ENCODE assay signal across 9 cellular contexts in genomic region chr14:39491134-39491541, GRCh38. TPM values are rescaled to one million over a fixed set of nuclear protein-coding genes. Genes with fewer than 3 reads are reported as not detected.
DNase-seq lines count a peak whose midpoint lies in the region; ATAC-seq and TF ChIP-seq lines count a peak whose summit lies in the region.
"Had no signal": no experiment of that assay in that cellular context is flagged by ENCODE, and none has a peak within 500 bp of the region (broad histone marks: within the 10 kb centered on the region; RNA-seq: fewer than 3 reads in every experiment).

No MANE protein-coding gene starts in this region.

- H3K4me1 ChIP-seq in endodermal cell (ENCODE audit: control insufficient read depth, insufficient read depth, low read length) (no peaks in the 10 kb centered on the region), parathyroid adenoma (no peaks in the 10 kb centered on the region)

- no peaks in the 10 kb centered on the region for H3K36me3 ChIP-seq in endodermal cell (ENCODE audit: control insufficient read depth, insufficient read depth, low read length)
- no peaks in the 10 kb centered on the region for H3K36me3 ChIP-seq in parathyroid adenoma (ENCODE audit: control insufficient read depth, insufficient read depth, low read length)

- H3K4me1 Mint-ChIP-seq in endodermal cell, result peaks cover 4% of the 10 kb centered on the region

- H2AFZ ChIP-seq in parathyroid adenoma, result peak overlapping the region; percentile 59

- H3K9ac ChIP-seq in endodermal cell (ENCODE audit: extremely low read depth, low read length, poor library complexity, severe bottlenecking) (no peak overlapping the region), parathyroid adenoma (no peak overlapping the region)

- H3K79me2 ChIP-seq in parathyroid adenoma, result no peaks in the 10 kb centered on the region

- no peak overlapping the region for H3K4me3 ChIP-seq in endodermal cell (ENCODE audit: low read length)
- no peak overlapping the region for H3K4me3 ChIP-seq in parathyroid adenoma (ENCODE audit: low read depth, low read length)

- TF ChIP-seq CTCF in GM20000 (IDR thresholded peaks at IDR 0.05; ENCODE audit: extremely low read depth, missing control alignments) (no peak), endodermal cell (conservative IDR thresholded peaks at IDR 0.05) (peak; percentile 78), parathyroid adenoma (IDR thresholded peaks at IDR 0.05) (peak; percentile 46)

- H3K27me3 ChIP-seq in endodermal cell (ENCODE audit: control insufficient read depth, insufficient read depth, low read length, poor library complexity, severe bottlenecking), result no peaks in the 10 kb centered on the region
- H3K27me3 ChIP-seq in parathyroid adenoma (ENCODE audit: control insufficient read depth, insufficient read depth, low read length), result no peaks in the 10 kb centered on the region

- H3K4me3 Mint-ChIP-seq in endodermal cell, result no peak overlapping the region
- H3K4me3 Mint-ChIP-seq: stimulated activated naive CD8-positive, alpha-beta T cell treated with anti-CD3 and anti-CD28 coated beads, Interleukin-15, Interleukin-2, amounts not matched to agents 100 ng/mL and 50 ng/mL, for 24 hours had no signal

- H3K9me3 ChIP-seq in endodermal cell (ENCODE audit: control insufficient read depth, low read length), result peaks cover 16% of the 10 kb centered on the region
- no peaks in the 10 kb centered on the region for H3K9me3 ChIP-seq in parathyroid adenoma (ENCODE audit: control insufficient read depth, low read length)

- DNase-seq in AG08396 (ENCODE audit: low spot score), result peak; percentile 13
- peak; percentile 21 for DNase-seq in GM20000 (ENCODE audit: low spot score)
- DNase-seq in NCI-H774 (lab: John Stamatoyannopoulos, UW), result peak; percentile 45
- no peak for DNase-seq in endodermal cell
- DNase-seq in stimulated activated CD4-positive, alpha-beta T cell treated with anti-CD3 and anti-CD28 coated beads, Interleukin-4, amount 100 ng/mL, for 1 hour, result no peak
- no peak for DNase-seq in COLO668 (lab: John Stamatoyannopoulos, UW; ENCODE audit: unreplicated experiment)

- no peaks in the 10 kb centered on the region for H3K27me3 Mint-ChIP-seq in endodermal cell (ENCODE audit: insufficient read depth)
- H3K27me3 Mint-ChIP-seq: stimulated activated naive CD8-positive, alpha-beta T cell treated with anti-CD3 and anti-CD28 coated beads, Interleukin-15, Interleukin-2, amounts not matched to agents 100 ng/mL and 50 ng/mL, for 24 hours had no signal

- 54% methylated on average over 2 of the region's 3 CpGs; no CpG with 5 or more reads in 1 of the 2 experiments for WGBS in endodermal cell (ENCODE audit: insufficient coverage in 1 of 2, insufficient read length in 1 of 2), 2 experiments

- H3K4me2 ChIP-seq in parathyroid adenoma (ENCODE audit: low read length), result peak overlapping the region; percentile 23

- H3K27ac Mint-ChIP-seq in endodermal cell, result no peak overlapping the region
- H3K27ac Mint-ChIP-seq: stimulated activated naive CD8-positive, alpha-beta T cell treated with anti-CD3 and anti-CD28 coated beads, Interleukin-15, Interleukin-2, amounts not matched to agents 100 ng/mL and 50 ng/mL, for 24 hours had no signal

- H3K9me3 Mint-ChIP-seq in endodermal cell, result peaks cover 14% of the 10 kb centered on the region

- peak overlapping the region; percentile 19 for H3K27ac ChIP-seq in endodermal cell (ENCODE audit: low read depth, low read length)
- no peak overlapping the region for H3K27ac ChIP-seq in parathyroid adenoma

- H3K36me3 Mint-ChIP-seq in endodermal cell (ENCODE audit: low read depth), result peaks cover 9% of the 10 kb centered on the region

- ATAC-seq in GM19035 (IDR thresholded peaks at IDR 0.05; ENCODE audit: unreplicated experiment), result no peak

RNA-seq across cellular contexts. Expression of gene FBXO33, which starts 58.9 kb away (rescaled TPM):
- total RNA-seq in endodermal cell, result 10 to 100 TPM; 10.2 to 12.8 TPM
- 9.6 TPM for polyA plus RNA-seq in endodermal cell (2013, experiment 1 of 2)
- 9.9 TPM for polyA plus RNA-seq in endodermal cell (2013, experiment 2 of 2)

Comparison
In these comparisons a context has a peak if more than half of its experiments do, and no peak if none do; other contexts are left out.
1. DNase-seq: peak in AG08396 (single experiment), GM20000 (single experiment) and NCI-H774 (single experiment); none in endodermal cell (single experiment), stimulated activated CD4-positive, alpha-beta T cell treated with anti-CD3 and anti-CD28 coated beads, Interleukin-4, amount 100 ng/mL, for 1 hour (single experiment) and COLO668 (single experiment).